ENCODE assay signal across 18 cellular contexts in genomic region chr5:173858675-173859121, GRCh38. TPM values are rescaled to one million over a fixed set of nuclear protein-coding genes. Genes with fewer than 3 reads are reported as not detected.
DNase-seq lines count a peak whose midpoint lies in the region; ATAC-seq and TF ChIP-seq lines count a peak whose summit lies in the region.
"Had no signal": no experiment of that assay in that cellular context is flagged by ENCODE, and none has a peak within 500 bp of the region (broad histone marks: within the 10 kb centered on the region; RNA-seq: fewer than 3 reads in every experiment).

No MANE protein-coding gene starts in this region.

- no peak overlapping the region for H3K56ac ChIP-seq in IMR-90 (ENCODE audit: extremely low read depth, insufficient read depth, low read length)

- dilution Hi-C loops in IMR-90 (cut with HindIII; ENCODE audit: low sequenced_read_pairs, unreplicated experiment) = no loop called here

- H4K5ac ChIP-seq in IMR-90 (ENCODE audit: low read depth, low read length) = no peak overlapping the region

- DNase-seq in IMR-90 (no peak), amniotic epithelial cell (ENCODE audit: low read depth) (peak; percentile 94), hepatocyte (ENCODE audit: low spot score) (no peak), stomach (no peak), H4 (ENCODE audit: low spot score) (no peak), COLO829 (ENCODE audit: low spot score) (no peak)
- DNase-seq: COR-L47, GF-D8, GOT3, NCI-H1092, NCI-H146, NCI-H2081, NCI-H510A, NCI-H82 had no signal

- TF ChIP-seq POLR2A in IMR-90 (IDR thresholded peaks at IDR 0.05; ENCODE audit: low read depth, low read length) = no peak
- no peak for TF ChIP-seq POLR2A in stomach (IDR thresholded peaks at IDR 0.05)

- H3K18ac ChIP-seq in IMR-90 (ENCODE audit: low read depth, low read length) = no peak overlapping the region

- no peak for TF ChIP-seq RAD21 in IMR-90 (IDR thresholded peaks at IDR 0.05; ENCODE audit: low read length)

- no peak overlapping the region for H2BK20ac ChIP-seq in IMR-90 (ENCODE audit: low read depth, low read length)

- H3K27me3 ChIP-seq in IMR-90 (ENCODE audit: control insufficient read depth, insufficient read depth, low read length) (peaks cover 8% of the 10 kb centered on the region), hepatocyte (no peaks in the 10 kb centered on the region), stomach (no peaks in the 10 kb centered on the region)

- no peak overlapping the region for H3K27ac ChIP-seq in IMR-90 (ENCODE audit: insufficient read depth, low read length)
- peak overlapping the region; percentile 68 for H3K27ac ChIP-seq in hepatocyte
- peak overlapping the region; percentile 10 to 83 (median 78) for H3K27ac ChIP-seq in stomach
- H3K27ac ChIP-seq: C4-2B had no signal

- H3K4me3 ChIP-seq in IMR-90 (ENCODE audit: insufficient read depth, low read depth, low read length) = no peak overlapping the region
- no peak overlapping the region for H3K4me3 ChIP-seq in hepatocyte
- H3K4me3 ChIP-seq in stomach = no peak overlapping the region

- H3K36me3 ChIP-seq in IMR-90 (ENCODE audit: control insufficient read depth, insufficient read depth, low read length) (no peaks in the 10 kb centered on the region), hepatocyte (replicated peaks; ENCODE audit: insufficient read depth, low read depth) (no peaks in the 10 kb centered on the region), stomach (no peaks in the 10 kb centered on the region)

- H4K20me1 ChIP-seq in IMR-90 (ENCODE audit: insufficient read depth, low read length) (no peaks in the 10 kb centered on the region), hepatocyte (ENCODE audit: insufficient read depth, poor library complexity, severe bottlenecking) (no peaks in the 10 kb centered on the region)

- no peak overlapping the region for H2AK9ac ChIP-seq in IMR-90 (replicated peaks; ENCODE audit: low read depth, low read length, poor library complexity)

- in situ Hi-C loops in IMR-90 (cut with MboI; ENCODE audit: low sequenced_read_pairs) = no loop called here

- no peaks in the 10 kb centered on the region for H3K79me1 ChIP-seq in IMR-90 (ENCODE audit: low read depth in 1 of 2, low read length in 2 of 2)

- H3K4me1 ChIP-seq in IMR-90 (ENCODE audit: control insufficient read depth, insufficient read depth, low read length) = no peaks in the 10 kb centered on the region; the same call in 1 of the 2 replicates
- H3K4me1 ChIP-seq in hepatocyte (ENCODE audit: insufficient read depth) = peaks cover 31% of the 10 kb centered on the region
- peaks cover 32 to 77% (median 41%) of the 10 kb centered on the region in 4 donors for H3K4me1 ChIP-seq in stomach

- TF ChIP-seq EP300 in stomach (IDR thresholded peaks at IDR 0.05) = no peak

- CTCF ChIA-PET in IMR-90 (lab: Yijun Ruan, JAX) = interaction anchor here (1.7 kb wide), 1 partner anchor 14 kb away, joined by 4 read pairs; no protein-coding TSS in a partner anchor

- H3K79me2 ChIP-seq in hepatocyte = no peaks in the 10 kb centered on the region

- POLR2A ChIA-PET in IMR-90 (lab: Charles Lee; ENCODE audit: unreplicated experiment) = no interaction called here

- no peak overlapping the region for H3K23ac ChIP-seq in IMR-90 (ENCODE audit: low read depth, low read length)

- H3K9me3 ChIP-seq in IMR-90 (ENCODE audit: control insufficient read depth, insufficient read depth, low read length) = no peaks in the 10 kb centered on the region
- H3K9me3 ChIP-seq in hepatocyte (ENCODE audit: low read depth) = no peaks in the 10 kb centered on the region
- no peaks in the 10 kb centered on the region for H3K9me3 ChIP-seq in stomach

- H3K9me2 ChIP-seq in hepatocyte (replicated peaks; ENCODE audit: insufficient read depth) = no peaks in the 10 kb centered on the region

- H4K8ac ChIP-seq in IMR-90 (ENCODE audit: low read depth in 2 of 2, low read length in 2 of 2) = no peak overlapping the region

- intact Hi-C loops in IMR-90 (cut with micrococcal nuclease) (no loop called here), stomach (cut with DNase I; ENCODE audit: low total_unique reads) (no loop called here)

- H2AK5ac ChIP-seq in IMR-90 (ENCODE audit: low read depth, low read length) = no peak overlapping the region

- 47% methylated on average over 2 of the region's 2 CpGs; no CpG with 5 or more reads in 1 of the 2 experiments for WGBS in IMR-90 (ENCODE audit: extremely low coverage in 2 of 2, insufficient read length in 1 of 2), 2 experiments
- 33% methylated on average over 2 of the region's 2 CpGs for WGBS in hepatocyte (ENCODE audit: low lambda C conversion rate, missing lambda C conversion rate)
- 16 to 58% (median 32%) methylated on average over 2 of the region's 2 CpGs for WGBS in stomach, 5 donors

- no peak overlapping the region for H2BK5ac ChIP-seq in IMR-90 (ENCODE audit: low read depth, low read length, poor library complexity, severe bottlenecking)

- no peak overlapping the region for H3K14ac ChIP-seq in IMR-90 (replicated peaks; ENCODE audit: low read depth, low read length)

- no TSS peak for BruUV-seq in IMR-90 (replicated peaks; lab: Mats Ljungman, UMichigan)

- no peak overlapping the region for H3K9ac ChIP-seq in IMR-90 (ENCODE audit: low read depth, low read length)

- ATAC-seq in IMR-90 (ENCODE audit: low read depth) = peak; percentile 17; the same call in 1 of the 2 replicates
- ATAC-seq in GM18498 (IDR thresholded peaks at IDR 0.05; ENCODE audit: unreplicated experiment) = no peak
- ATAC-seq: HepG2, Panc1 had no signal

- no peaks in the 10 kb centered on the region for H3K9me1 ChIP-seq in IMR-90 (ENCODE audit: insufficient read depth, low read length)

- no peak overlapping the region for H2BK120ac ChIP-seq in IMR-90 (ENCODE audit: low read depth, low read length)

- no peak overlapping the region for H4K91ac ChIP-seq in IMR-90 (ENCODE audit: insufficient read depth, low read depth, low read length)

- H3K4me2 ChIP-seq in IMR-90 (ENCODE audit: low read depth, low read length) = no peak overlapping the region
- peak overlapping the region; percentile 34 for H3K4me2 ChIP-seq in hepatocyte

- H2BK15ac ChIP-seq in IMR-90 (ENCODE audit: low read depth, low read length) = no peak overlapping the region

- H2AFZ ChIP-seq in IMR-90 (replicated peaks; ENCODE audit: low read length, poor library complexity) (no peak overlapping the region), hepatocyte (no peak overlapping the region)

- no peak overlapping the region for H3K4ac ChIP-seq in IMR-90 (ENCODE audit: low read depth, low read length)

- no peak for TF ChIP-seq CTCF in IMR-90 (conservative IDR thresholded peaks at IDR 0.05; ENCODE audit: low read depth, low read length)
- no peak for TF ChIP-seq CTCF in hepatocyte (IDR thresholded peaks at IDR 0.05; ENCODE audit: poor library complexity)
- no peak for TF ChIP-seq CTCF in stomach (IDR thresholded peaks at IDR 0.05)

TF ChIP-seq in IMR-90, 13 proteins besides CTCF, POLR2A, EP300 and RAD21:
- TF ChIP-seq CHD1 (IDR thresholded peaks at IDR 0.05; ENCODE audit: low read depth, low read length) (no peak), USF2 (IDR thresholded peaks at IDR 0.05; ENCODE audit: low read depth, low read length) (no peak), RCOR1 (IDR thresholded peaks at IDR 0.05; ENCODE audit: insufficient replicate concordance, low read length) (no peak)

RNA-seq across cellular contexts. Expression of gene CPEB4, which starts 29.5 kb away (rescaled TPM):
- 22.6 and 24.2 TPM in 2 replicates for total RNA-seq in IMR-90 (2012; rRNA removed)
- polyA plus RNA-seq in IMR-90 (2012; rRNA removed) = 7.8 and 8.5 TPM in 2 replicates
- polyA plus RNA-seq in IMR-90 (2012; cell fraction: cytosol; rRNA removed) = 2.8 and 2.9 TPM in 2 replicates
- 3.1 and 21.7 TPM in 2 replicates for polyA plus RNA-seq in IMR-90 (2012; cell fraction: nucleus; rRNA removed; ENCODE audit: low replicate concordance)
- 49.2 and 49.7 TPM in 2 replicates for total RNA-seq in hepatocyte
- polyA plus RNA-seq in hepatocyte = 12.0 and 13.3 TPM in 2 replicates
- total RNA-seq in stomach = 100 to 1,000 TPM in 1 of 5 donors, 10 to 100 TPM in 3, 1 to 10 TPM in 1; 6.7 to 115 (median 61.0) TPM
- 10 to 100 TPM in 1 of 3 donors, 1 to 10 TPM in 2; 3.5 to 14.5 (median 8.3) TPM for polyA plus RNA-seq in stomach
- total RNA-seq in H4 (2014; rRNA removed; shearing (Covaris generic)) = 5.6 and 6.2 TPM in 2 replicates
